10 cellular contexts compared by ENCODE assay signal in genomic region chr17:80694992-80695912, GRCh38.
DNase-seq lines count a peak whose midpoint lies in the region; TF ChIP-seq lines count a peak whose summit lies in the region.
"Had no signal": no experiment of that assay in that cellular context is flagged by ENCODE, and none has a peak within 500 bp of the region (broad histone marks: within the 10 kb centered on the region; RNA-seq: fewer than 3 reads in every experiment).

No MANE protein-coding gene starts in this region.

- H3K79me1 ChIP-seq in H9 (ENCODE audit: insufficient read depth, low read depth, low read length, poor library complexity, severe bottlenecking) (no peaks in the 10 kb centered on the region), mesenchymal stem cell (replicated peaks; ENCODE audit: low read length, poor library complexity, severe bottlenecking) (peaks cover 55% of the 10 kb centered on the region)

- H2BK12ac ChIP-seq in H9 (ENCODE audit: insufficient read length, low read depth, low read length): no peak overlapping the region
- H2BK12ac ChIP-seq in mesenchymal stem cell (ENCODE audit: low read length in 2 of 2): no peak overlapping the region

- no peak overlapping the region for H2BK5ac ChIP-seq in H9 (ENCODE audit: insufficient read length, low read length)
- no peak overlapping the region for H2BK5ac ChIP-seq in mesenchymal stem cell (ENCODE audit: low read depth, low read length, poor library complexity, severe bottlenecking)

- H3K4me1 ChIP-seq in H9 (ENCODE audit: insufficient read depth, low read length) (no peaks in the 10 kb centered on the region; the same call in 1 of the 2 replicates), mesenchymal stem cell (ENCODE audit: control insufficient read depth, insufficient read depth, low read depth, low read length) (peaks cover 26% of the 10 kb centered on the region), stomach (peaks cover 0 to 19% (median 4%) of the 10 kb centered on the region in 4 donors)

- H3K56ac ChIP-seq in H9 (ENCODE audit: insufficient read length, low read depth, low read length): no peak overlapping the region

- H3K4me1 Mint-ChIP-seq in H9: peaks cover 55 to 59% of the 10 kb centered on the region in 2 experiments
- peaks cover 52% of the 10 kb centered on the region for H3K4me1 Mint-ChIP-seq in activated naive CD8-positive, alpha-beta T cell (ENCODE audit: low read depth)

- H3K23ac ChIP-seq in H9 (ENCODE audit: insufficient read length, low read depth, low read length) (no peak overlapping the region), mesenchymal stem cell (ENCODE audit: low read length in 2 of 2) (no peak overlapping the region)

- peak overlapping the region; percentile 16 to 96 (median 54); a peak in 4 of 7 replicates for H3K27ac Mint-ChIP-seq in H9
- H3K27ac Mint-ChIP-seq in activated naive CD8-positive, alpha-beta T cell: peak overlapping the region; percentile 64

- peaks cover 0 to 8% of the 10 kb centered on the region in 2 experiments for H3K36me3 ChIP-seq in mesenchymal stem cell (ENCODE audit: control insufficient read depth in 1 of 2, insufficient read depth in 2 of 2, low read depth in 1 of 2, low read length in 2 of 2)
- H3K36me3 ChIP-seq in stomach: no peaks in the 10 kb centered on the region
- H3K36me3 ChIP-seq: right lobe of liver had no signal

- no peak overlapping the region for H4K91ac ChIP-seq in H9 (ENCODE audit: insufficient read length, low read depth, low read length)
- H4K91ac ChIP-seq in mesenchymal stem cell (ENCODE audit: low read length): peak overlapping the region; percentile 67

- no peak overlapping the region for H3K4me3 Mint-ChIP-seq in H9
- H3K4me3 Mint-ChIP-seq in activated naive CD8-positive, alpha-beta T cell: no peak overlapping the region

- H3K27me3 Mint-ChIP-seq in H9 (ENCODE audit: low read depth): no peaks in the 10 kb centered on the region
- no peaks in the 10 kb centered on the region for H3K27me3 Mint-ChIP-seq in activated naive CD8-positive, alpha-beta T cell

- no peak overlapping the region for H2BK20ac ChIP-seq in H9 (ENCODE audit: low read depth, low read length, poor library complexity, severe bottlenecking)

- no peaks in the 10 kb centered on the region for H3K27me3 ChIP-seq in H9 (ENCODE audit: insufficient read depth, low read length)
- no peaks in the 10 kb centered on the region for H3K27me3 ChIP-seq in mesenchymal stem cell (ENCODE audit: control insufficient read depth in 1 of 2, insufficient read depth in 1 of 2, low read length in 2 of 2)
- H3K27me3 ChIP-seq in stomach: no peaks in the 10 kb centered on the region
- H3K27me3 ChIP-seq: right lobe of liver had no signal

- CTCF ChIA-PET in HEK293T (lab: Yijun Ruan, JAX): no interaction called here

- POLR2A ChIA-PET in HEK293T (lab: Yijun Ruan, JAX): no interaction called here

- intact Hi-C loops in stomach (cut with DNase I; ENCODE audit: low total_unique reads): no loop called here

- H3K14ac ChIP-seq in H9 (ENCODE audit: insufficient read depth, low read length) (peak overlapping the region; percentile 64), mesenchymal stem cell (ENCODE audit: low read length in 2 of 2) (no peak overlapping the region)

- no peaks in the 10 kb centered on the region for H3K9me3 ChIP-seq in H9 (ENCODE audit: control insufficient read depth, low read depth, low read length)
- no peaks in the 10 kb centered on the region for H3K9me3 ChIP-seq in mesenchymal stem cell (ENCODE audit: control insufficient read depth, low read length)
- no peaks in the 10 kb centered on the region for H3K9me3 ChIP-seq in stomach
- H3K9me3 ChIP-seq: right lobe of liver had no signal

- no peak overlapping the region for H2AFZ ChIP-seq in H9 (ENCODE audit: low read length)
- no peak overlapping the region for H2AFZ ChIP-seq in mesenchymal stem cell (ENCODE audit: low read depth, low read length)

- H3T11ph ChIP-seq in H9 (ENCODE audit: low read length): no peak overlapping the region

- H2AK5ac ChIP-seq in H9 (ENCODE audit: insufficient read length, low read length) (no peak overlapping the region), mesenchymal stem cell (ENCODE audit: low read length, severe bottlenecking) (peak overlapping the region; percentile 4)

- TF ChIP-seq EP300 in stomach (IDR thresholded peaks at IDR 0.05): no peak

- no peak overlapping the region for H4K8ac ChIP-seq in H9 (replicated peaks; ENCODE audit: insufficient read length, low read depth, low read length)
- H4K8ac ChIP-seq in mesenchymal stem cell (ENCODE audit: low read length): peak overlapping the region; percentile 7

- H3K27ac ChIP-seq in H9 (ENCODE audit: insufficient read length, low read depth, low read length) (no peak overlapping the region), mesenchymal stem cell (ENCODE audit: low read length, poor library complexity, severe bottlenecking) (no peak overlapping the region), stomach (no peak overlapping the region)
- H3K27ac ChIP-seq: right lobe of liver had no signal

- peaks cover 5 to 7% (median 6%) of the 10 kb centered on the region in 3 experiments for H3K36me3 Mint-ChIP-seq in H9 (ENCODE audit: insufficient read depth in 1 of 3, low read depth in 3 of 3)
- H3K36me3 Mint-ChIP-seq in activated naive CD8-positive, alpha-beta T cell: peaks cover 9% of the 10 kb centered on the region

- peaks cover 2% of the 10 kb centered on the region for H4K20me1 ChIP-seq in H9 (ENCODE audit: control insufficient read depth, insufficient read depth, insufficient read length)

- H3K4me2 ChIP-seq in H9 (ENCODE audit: insufficient read depth, insufficient read length, low read length): no peak overlapping the region
- no peak overlapping the region for H3K4me2 ChIP-seq in mesenchymal stem cell (ENCODE audit: low read length, poor library complexity, severe bottlenecking)

- H3K18ac ChIP-seq in H9 (ENCODE audit: insufficient read length, low read depth, low read length): peak overlapping the region; percentile 3
- H3K18ac ChIP-seq in mesenchymal stem cell (ENCODE audit: low read depth in 1 of 2, low read length in 2 of 2): no peak overlapping the region

- peak; percentile 77 for DNase-seq in COLO668 (lab: John Stamatoyannopoulos, UW; ENCODE audit: unreplicated experiment)
- no peak for DNase-seq in H9
- no peak for DNase-seq in mesenchymal stem cell
- no peak for DNase-seq in dedifferentiated amniotic fluid mesenchymal stem cell (ENCODE audit: extremely low spot score)
- DNase-seq in stomach: no peak
- DNase-seq in HEK293T (ENCODE audit: extremely low spot score): no peak
- no peak for DNase-seq in OCI-M1 (lab: John Stamatoyannopoulos, UW)
- DNase-seq: effector CD4-positive, alpha-beta T cell; right lobe of liver had no signal

- peaks cover 4% of the 10 kb centered on the region; the same call in 1 of the 2 replicates for H3K79me2 ChIP-seq in H9 (ENCODE audit: insufficient read depth, low read length)

- no CpG with 5 or more reads among the region's 28 CpGs for WGBS in H9 (ENCODE audit: extremely low coverage, insufficient read length, low lambda C conversion rate)
- 94% methylated on average over 27 of the region's 28 CpGs for WGBS in mesenchymal stem cell
- WGBS in stomach, 5 donors: 72 to 83% (median 78%) methylated on average over 27 to 28 of the region's 28 CpGs

- TF ChIP-seq POLR2A in stomach (IDR thresholded peaks at IDR 0.05): no peak

- H3K23me2 ChIP-seq in H9 (ENCODE audit: insufficient read length, low read depth, low read length, poor library complexity, severe bottlenecking): no peaks in the 10 kb centered on the region

- H2BK120ac ChIP-seq in H9 (ENCODE audit: low read depth, low read length, poor library complexity, severe bottlenecking) (no peak overlapping the region), mesenchymal stem cell (ENCODE audit: low read depth, low read length) (no peak overlapping the region)

- H3K4me3 ChIP-seq in mesenchymal stem cell (ENCODE audit: insufficient read depth in 1 of 2, low read depth in 1 of 2, low read length in 2 of 2): no peak overlapping the region
- H3K4me3 ChIP-seq in stomach: no peak overlapping the region
- H3K4me3 ChIP-seq: right lobe of liver had no signal

- no peak overlapping the region for H3K9ac ChIP-seq in H9 (ENCODE audit: extremely low read depth, insufficient read length, low read length)
- H3K9ac ChIP-seq in mesenchymal stem cell (ENCODE audit: low read length): no peak overlapping the region

- no peak overlapping the region for H2BK15ac ChIP-seq in H9 (ENCODE audit: low read depth, low read length)
- H2BK15ac ChIP-seq in mesenchymal stem cell (ENCODE audit: low read depth, poor library complexity, severe bottlenecking): peak overlapping the region; percentile 33

- no peak overlapping the region for H3K4ac ChIP-seq in H9 (ENCODE audit: low read depth, low read length)
- peak overlapping the region in 1 of 2 experiments; percentile 8 for H3K4ac ChIP-seq in mesenchymal stem cell (ENCODE audit: low read depth in 1 of 2, low read length in 2 of 2)

- H4K5ac ChIP-seq in H9 (ENCODE audit: insufficient read length, low read depth, low read length): no peak overlapping the region

- TF ChIP-seq CTCF in H9 (conservative IDR thresholded peaks at IDR 0.05): no peak
- TF ChIP-seq CTCF in stomach (IDR thresholded peaks at IDR 0.05): no peak

- H3K9me3 Mint-ChIP-seq in H9: peaks cover 6 to 9% of the 10 kb centered on the region in 2 experiments
- H3K9me3 Mint-ChIP-seq in activated naive CD8-positive, alpha-beta T cell (ENCODE audit: low read depth): peaks cover 3% of the 10 kb centered on the region

TF ChIP-seq in HEK293T, 16 proteins besides CTCF, POLR2A, EP300 and RAD21 (continues in another document):
- TF ChIP-seq L3MBTL2 (conservative IDR thresholded peaks at IDR 0.05) (no peak), ARNT (IDR thresholded peaks at IDR 0.05) (no peak), NFRKB (IDR thresholded peaks at IDR 0.05) (no peak), SP1 (IDR thresholded peaks at IDR 0.05) (no peak), BHLHE40 (IDR thresholded peaks at IDR 0.05; ENCODE audit: borderline replicate concordance) (no peak), HDGF (IDR thresholded peaks at IDR 0.05; ENCODE audit: borderline replicate concordance) (no peak), TARDBP (IDR thresholded peaks at IDR 0.05) (no peak), SUZ12 (IDR thresholded peaks at IDR 0.05) (no peak), ELF4 (IDR thresholded peaks at IDR 0.05) (no peak), PKNOX1 (IDR thresholded peaks at IDR 0.05) (no peak), FOXA1 (IDR thresholded peaks at IDR 0.05) (no peak), ZNF384 (IDR thresholded peaks at IDR 0.05) (no peak), LEF1 (IDR thresholded peaks at IDR 0.05; ENCODE audit: borderline replicate concordance) (no peak)
